Comparison of ENCODE assay signal across 10 cellular contexts in genomic region chr22:44455151-44455962, GRCh38. TPM values are rescaled to one million over a fixed set of nuclear protein-coding genes. Genes with fewer than 3 reads are reported as not detected.
DNase-seq lines count a peak whose midpoint lies in the region; ATAC-seq, FAIRE-seq and TF ChIP-seq lines count a peak whose summit lies in the region.
"Had no signal": no experiment of that assay in that cellular context is flagged by ENCODE, and none has a peak within 500 bp of the region (broad histone marks: within the 10 kb centered on the region; RNA-seq: fewer than 3 reads in every experiment).

No MANE protein-coding gene starts in this region.

- no peaks in the 10 kb centered on the region for H3K36me3 ChIP-seq in RWPE2 (ENCODE audit: low read depth)

- peak overlapping the region; percentile 80 for H3K27ac Mint-ChIP-seq in activated naive CD4-positive, alpha-beta T cell treated with anti-CD3 and anti-CD28 coated beads for 36 hours
- H3K27ac Mint-ChIP-seq: nephron progenitor cell had no signal

- peaks cover 27% of the 10 kb centered on the region for H3K4me1 Mint-ChIP-seq in activated naive CD4-positive, alpha-beta T cell treated with anti-CD3 and anti-CD28 coated beads for 36 hours (ENCODE audit: low read depth)

- H3K27ac ChIP-seq in RWPE2 (ENCODE audit: poor library complexity, severe bottlenecking) (no peak overlapping the region), caudate nucleus (ENCODE audit: low read depth, low read length) (no peak overlapping the region)

- peak; percentile 81 for FAIRE-seq in GM12892 (lab: Jason Lieb, UNC)

- H3K27me3 Mint-ChIP-seq in activated naive CD4-positive, alpha-beta T cell treated with anti-CD3 and anti-CD28 coated beads for 36 hours (ENCODE audit: low read depth) = no peaks in the 10 kb centered on the region

- no peaks in the 10 kb centered on the region for H3K27me3 ChIP-seq in RWPE2 (ENCODE audit: insufficient read depth, poor library complexity, severe bottlenecking)

- TF ChIP-seq CTCF in RWPE2 (IDR thresholded peaks at IDR 0.05; ENCODE audit: poor library complexity, severe bottlenecking) = no peak

- H3K4me3 ChIP-seq in RWPE2 (ENCODE audit: severe bottlenecking) = no peak overlapping the region

- ATAC-seq in RWPE2 (ENCODE audit: low read depth) = peak; percentile 33; the same call in 2 of the 3 replicates
- ATAC-seq in GM21737 (IDR thresholded peaks at IDR 0.05; ENCODE audit: unreplicated experiment) = no peak
- ATAC-seq in GM19351 (IDR thresholded peaks at IDR 0.05; ENCODE audit: unreplicated experiment) = no peak

- peak overlapping the region; percentile 27 for H3K4me3 Mint-ChIP-seq in activated naive CD4-positive, alpha-beta T cell treated with anti-CD3 and anti-CD28 coated beads for 36 hours
- H3K4me3 Mint-ChIP-seq: nephron progenitor cell had no signal

- TF ChIP-seq POLR2A in GM12892 (IDR thresholded peaks at IDR 0.05; ENCODE audit: low read depth, low read length) = no peak

- H3K36me3 Mint-ChIP-seq in activated naive CD4-positive, alpha-beta T cell treated with anti-CD3 and anti-CD28 coated beads for 36 hours (ENCODE audit: low read depth) = no peaks in the 10 kb centered on the region

- DNase-seq in GM12892 (ENCODE audit: insufficient read length) (no peak), RWPE2 (ENCODE audit: low spot score) (no peak), caudate nucleus (lab: John Stamatoyannopoulos, UW) (no peak), NCI-H82 (lab: John Stamatoyannopoulos, UW) (no peak)
- peak; percentile 57 for DNase-seq in activated naive CD4-positive, alpha-beta T cell treated with anti-CD3 and anti-CD28 coated beads for 36 hours
- peak; percentile 12 to 26 for DNase-seq in stimulated activated CD4-positive, alpha-beta T cell treated with anti-CD3 and anti-CD28 coated beads, Interleukin-2, amount 100 ng/mL, for 48 hours
- DNase-seq: MV-4-11, nephron progenitor cell had no signal

- no peaks in the 10 kb centered on the region for H3K4me1 ChIP-seq in RWPE2 (ENCODE audit: insufficient read depth, poor library complexity, severe bottlenecking)

- CTCF ChIA-PET in activated naive CD4-positive, alpha-beta T cell treated with anti-CD3 and anti-CD28 coated beads for 36 hours (lab: Charles Lee) = no interaction called here

- intact Hi-C loops in activated naive CD4-positive, alpha-beta T cell treated with anti-CD3 and anti-CD28 coated beads for 36 hours (cut with micrococcal nuclease) = loop anchor here (1.0 to 5.0 kb wide), 3 partner anchors 43 to 273 kb away; partner anchors contain the start of genes PARVG and RTL6

- H3K9me3 ChIP-seq in RWPE2 (ENCODE audit: severe bottlenecking) = no peaks in the 10 kb centered on the region

- H3K9me3 Mint-ChIP-seq in activated naive CD4-positive, alpha-beta T cell treated with anti-CD3 and anti-CD28 coated beads for 36 hours = peaks cover 5% of the 10 kb centered on the region
- H3K9me3 Mint-ChIP-seq: nephron progenitor cell had no signal

RNA-seq across cellular contexts. Expression of gene RTL6, which starts 42.7 kb away (rescaled TPM):
- polyA plus RNA-seq in GM12892 (2012; ENCODE audit: missing spikeins) = 1.5 TPM
- total RNA-seq in activated naive CD4-positive, alpha-beta T cell treated with anti-CD3 and anti-CD28 coated beads for 36 hours = 1 to 10 TPM; 4.5 to 5.1 TPM

Comparison
In these comparisons a context has a peak if more than half of its experiments do, and no peak if none do; other contexts are left out.
1. DNase-seq: peak in activated naive CD4-positive, alpha-beta T cell treated with anti-CD3 and anti-CD28 coated beads for 36 hours (single experiment) and stimulated activated CD4-positive, alpha-beta T cell treated with anti-CD3 and anti-CD28 coated beads, Interleukin-2, amount 100 ng/mL, for 48 hours (2 of 2); none in GM12892 (single experiment), RWPE2 (single experiment), caudate nucleus (0 of 61) and NCI-H82 (single experiment).